Comparison of ENCODE assay signal across 1 cellular context in the genomic region with DNA sequence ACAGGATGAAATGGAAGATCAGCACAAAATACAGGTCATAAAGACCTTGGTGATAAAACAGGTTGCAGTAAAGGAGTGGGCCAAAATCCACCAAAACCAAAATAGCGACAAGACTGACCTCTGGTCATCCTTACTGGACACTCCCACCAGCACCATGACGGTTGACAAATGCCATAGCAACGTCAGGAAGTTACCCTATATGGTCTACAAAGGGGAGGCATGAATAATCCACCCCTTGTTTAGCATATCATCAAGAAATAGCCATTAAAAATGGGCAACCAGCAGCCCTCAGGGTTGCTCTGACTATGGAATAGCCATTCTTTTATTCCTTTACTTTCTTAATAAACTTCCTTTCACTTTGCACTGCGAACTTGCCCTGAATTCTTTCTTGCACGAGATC.
TF ChIP-seq lines count a peak whose summit lies in the region.

No MANE protein-coding gene starts in this region.

TF ChIP-seq in IMR-90, 13 proteins besides CTCF, POLR2A, EP300 and RAD21:
- no peak for TF ChIP-seq RFX5 (IDR thresholded peaks at IDR 0.05; ENCODE audit: low read depth, low read length)
- TF ChIP-seq CEBPB (IDR thresholded peaks at IDR 0.05; ENCODE audit: low read depth, low read length), result no peak
- no peak for TF ChIP-seq ELK1 (IDR thresholded peaks at IDR 0.05; ENCODE audit: borderline replicate concordance, low read depth, low read length)
- no peak for TF ChIP-seq BHLHE40 (IDR thresholded peaks at IDR 0.05; ENCODE audit: low read depth, low read length)
- no peak for TF ChIP-seq MAFK (IDR thresholded peaks at IDR 0.05; ENCODE audit: low read depth, low read length)
